Comparison of ENCODE assay signal across 8 cellular contexts in the genomic region with DNA sequence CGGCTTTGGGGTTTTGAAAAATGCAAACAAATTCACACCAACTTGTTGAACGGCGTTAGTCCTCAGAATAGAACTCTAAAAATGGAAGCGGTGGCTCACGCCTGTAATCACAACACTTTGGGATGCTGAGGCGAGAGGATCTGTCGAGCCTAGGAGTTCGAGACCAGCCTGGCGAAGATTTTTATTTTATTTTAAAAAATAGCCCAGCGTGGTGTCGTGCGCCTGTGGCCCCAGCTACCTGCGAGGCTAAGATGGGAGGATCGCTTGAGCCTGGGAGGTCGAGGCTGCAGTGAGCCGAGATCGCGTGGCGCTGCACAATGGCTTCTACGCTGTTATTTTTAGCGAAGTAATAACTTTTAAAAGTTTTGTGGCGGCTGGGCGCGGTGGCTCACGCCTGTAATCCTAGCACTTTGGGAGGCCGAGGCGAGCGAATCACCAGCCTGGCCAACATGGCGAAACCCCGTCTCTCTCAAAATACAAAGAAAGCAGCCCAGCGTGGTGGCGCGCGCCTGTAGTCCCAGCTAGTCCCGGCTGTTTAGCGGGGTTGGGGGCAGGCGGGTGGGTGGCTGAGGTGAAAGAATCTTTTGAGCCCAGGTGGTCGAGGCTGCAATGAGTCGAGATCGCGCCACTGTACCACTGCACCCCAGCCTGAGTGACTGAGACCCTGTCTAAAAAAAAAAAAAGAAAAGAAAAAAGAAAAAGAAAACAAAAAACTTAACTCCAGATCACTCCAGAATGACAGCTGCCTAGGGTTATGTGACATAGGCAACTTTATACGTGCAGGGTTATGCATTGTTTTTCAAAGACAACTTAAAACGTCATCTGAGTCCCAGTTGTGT. TPM values are rescaled to one million over a fixed set of nuclear protein-coding genes. Genes with fewer than 3 reads are reported as not detected.
DNase-seq lines count a peak whose midpoint lies in the region; ATAC-seq and TF ChIP-seq lines count a peak whose summit lies in the region.

No MANE protein-coding gene starts in this region.

- H3K36me3 ChIP-seq in HCT116 (ENCODE audit: control insufficient read depth in 1 of 2, insufficient read depth in 2 of 2, low read length in 2 of 2) (no peaks in the 10 kb centered on the region), OCI-LY3 (replicated peaks; ENCODE audit: low read depth, low read length) (peaks cover 11% of the 10 kb centered on the region), iPS-15b (ENCODE audit: control insufficient read depth, insufficient read depth, low read length) (peaks cover 16% of the 10 kb centered on the region), smooth muscle cell (ENCODE audit: low read depth) (peaks cover 4% of the 10 kb centered on the region)

- H3K79me2 ChIP-seq in HCT116 (ENCODE audit: insufficient read depth, low read length) (no peaks in the 10 kb centered on the region), OCI-LY3 (ENCODE audit: low read length) (peaks cover 14% of the 10 kb centered on the region), smooth muscle cell (ENCODE audit: low read depth) (no peaks in the 10 kb centered on the region)

- H3K4me1 ChIP-seq in HCT116 (ENCODE audit: control insufficient read depth in 1 of 2, insufficient read depth in 2 of 2, low read length in 2 of 2) (peaks cover 5 to 20% of the 10 kb centered on the region in 2 experiments; a peak in 3 of 4 replicates), OCI-LY3 (ENCODE audit: low read length) (peaks cover 21% of the 10 kb centered on the region), iPS-15b (ENCODE audit: control insufficient read depth, insufficient read depth, low read length) (peaks cover 22% of the 10 kb centered on the region), smooth muscle cell (ENCODE audit: low read depth) (peaks cover 25% of the 10 kb centered on the region)

- peak overlapping the region; percentile 76; the same call in 1 of the 2 replicates for H3K9ac ChIP-seq in HCT116 (ENCODE audit: low read length)
- H3K9ac ChIP-seq in OCI-LY3 (ENCODE audit: low read length), result peak overlapping the region; percentile 89
- peak overlapping the region; percentile 96 for H3K9ac ChIP-seq in iPS-15b (ENCODE audit: low read depth, low read length)
- peak overlapping the region; percentile 79 for H3K9ac ChIP-seq in smooth muscle cell (ENCODE audit: low read depth)

- H4K20me1 ChIP-seq in HCT116 (ENCODE audit: insufficient read depth), result no peaks in the 10 kb centered on the region
- no peaks in the 10 kb centered on the region for H4K20me1 ChIP-seq in OCI-LY3 (ENCODE audit: insufficient read depth, low read length)
- no peaks in the 10 kb centered on the region for H4K20me1 ChIP-seq in smooth muscle cell (ENCODE audit: low read depth)

- no TSS peak for BruUV-seq in HCT116 (replicated peaks; lab: Mats Ljungman, UMichigan)

- no peaks in the 10 kb centered on the region for H3K27me3 ChIP-seq in HCT116 (ENCODE audit: insufficient read depth, low read length)
- no peaks in the 10 kb centered on the region for H3K27me3 ChIP-seq in OCI-LY3 (ENCODE audit: low read depth, low read length)
- H3K27me3 ChIP-seq in iPS-15b (ENCODE audit: control insufficient read depth, insufficient read depth, low read length), result no peaks in the 10 kb centered on the region
- H3K27me3 ChIP-seq in smooth muscle cell (ENCODE audit: low read depth), result no peaks in the 10 kb centered on the region

- H2AFZ ChIP-seq in HCT116 (ENCODE audit: low read depth, low read length, poor library complexity, severe bottlenecking), result peak overlapping the region; percentile 26
- peak overlapping the region; percentile 73 for H2AFZ ChIP-seq in OCI-LY3 (ENCODE audit: low read depth, low read length)
- peak overlapping the region; percentile 95 for H2AFZ ChIP-seq in smooth muscle cell (ENCODE audit: low read depth)

- TF ChIP-seq RAD21 in HCT116 (IDR thresholded peaks at IDR 0.05; ENCODE audit: low read depth), result no peak

- POLR2A ChIA-PET in HCT116 (lab: Charles Lee), result no interaction called here

- H3K4me2 ChIP-seq in HCT116 (ENCODE audit: low read length) (peak overlapping the region; percentile 76), OCI-LY3 (ENCODE audit: low read length) (peak overlapping the region; percentile 78), smooth muscle cell (peak overlapping the region; percentile 89)

- 2 to 8% (median 4%) methylated on average over 43 of the region's 43 CpGs for WGBS in adipose tissue, 3 donors
- WGBS in smooth muscle cell (ENCODE audit: low lambda C conversion rate), result 2% methylated on average over 42 of the region's 43 CpGs

- TF ChIP-seq CTCF in HCT116 (IDR thresholded peaks at IDR 0.05 in 2 of 3, conservative IDR thresholded peaks at IDR 0.05 in 1 of 3; ENCODE audit: borderline replicate concordance in 1 of 3, insufficient read depth in 1 of 3, low read depth in 2 of 3, low read length in 2 of 3) (no peak), OCI-LY3 (IDR thresholded peaks at IDR 0.05; ENCODE audit: low read depth, low read length) (no peak), smooth muscle cell (IDR thresholded peaks at IDR 0.05; ENCODE audit: borderline replicate concordance, insufficient read depth, poor library complexity, severe bottlenecking) (no peak)

- ATAC-seq in HCT116, result no peak

- intact Hi-C loops in HCT116 (cut with micrococcal nuclease), result no loop called here

- no peak for TF ChIP-seq POLR2A in HCT116 (IDR thresholded peaks at IDR 0.05; ENCODE audit: borderline replicate concordance, extremely low read depth, insufficient read depth, insufficient read length)

- RAD21 ChIA-PET in HCT116 (lab: Charles Lee; ENCODE audit: low non-redundant PET in 1 of 2, low total read pairs in 2 of 2, uncharacterized antibody in 2 of 2, unreplicated experiment in 2 of 2), result no interaction called here

- H3K9me3 ChIP-seq in HCT116 (ENCODE audit: control insufficient read depth in 1 of 2, insufficient read depth in 1 of 2, low read depth in 1 of 2, low read length in 2 of 2), result no peaks in the 10 kb centered on the region
- no peaks in the 10 kb centered on the region for H3K9me3 ChIP-seq in OCI-LY3 (ENCODE audit: insufficient read depth, low read length)
- no peaks in the 10 kb centered on the region for H3K9me3 ChIP-seq in iPS-15b (ENCODE audit: control insufficient read depth, insufficient read depth, low read length)
- no peaks in the 10 kb centered on the region for H3K9me3 ChIP-seq in smooth muscle cell (replicated peaks; ENCODE audit: low read depth)

- CTCF ChIA-PET in HCT116 (lab: Charles Lee), result no interaction called here

- DNase-seq in EH (ENCODE audit: low read depth), result peak; percentile 61
- no peak for DNase-seq in HCT116 (ENCODE audit: low read depth, low spot score)
- DNase-seq in smooth muscle cell (lab: John Stamatoyannopoulos, UW; ENCODE audit: unreplicated experiment), result peak; percentile 42
- no peak for DNase-seq in kidney glomerular epithelial cell (lab: John Stamatoyannopoulos, UW)
- DNase-seq in NCI-H510A (lab: John Stamatoyannopoulos, UW), result no peak

- H3K27ac ChIP-seq in HCT116 (ENCODE audit: low read depth, low read length) (peak overlapping the region; percentile 70; the same call in 1 of the 2 replicates), OCI-LY3 (ENCODE audit: low read length) (peak overlapping the region; percentile 60), adipose tissue (ENCODE audit: low read depth, low read length) (peak overlapping the region; percentile 42), smooth muscle cell (ENCODE audit: low read depth) (peak overlapping the region; percentile 73)

- no peaks in the 10 kb centered on the region for H3K9me2 ChIP-seq in HCT116 (ENCODE audit: insufficient read depth)

- peaks cover 10% of the 10 kb centered on the region for H3F3A ChIP-seq in smooth muscle cell (ENCODE audit: low read depth)

- H3K4me3 ChIP-seq in HCT116 (replicated peaks in 1 of 2; ENCODE audit: low read depth in 1 of 2, low read length in 2 of 2) (peak overlapping the region; percentile 57 to 67), OCI-LY3 (ENCODE audit: low read length) (peak overlapping the region; percentile 89), iPS-15b (ENCODE audit: low read depth, low read length) (peak overlapping the region; percentile 88), smooth muscle cell (peak overlapping the region; percentile 84)

TF ChIP-seq in HCT116, 20 proteins besides CTCF, POLR2A, EP300 and RAD21 (continues in another document):
- no peak for TF ChIP-seq TCF7L2 (IDR thresholded peaks at IDR 0.05; ENCODE audit: borderline replicate concordance, extremely low read depth, insufficient read depth, insufficient read length)
- no peak for TF ChIP-seq ZNF274 (IDR thresholded peaks at IDR 0.05; ENCODE audit: low read depth, low read length)
- TF ChIP-seq, protein P1, sequence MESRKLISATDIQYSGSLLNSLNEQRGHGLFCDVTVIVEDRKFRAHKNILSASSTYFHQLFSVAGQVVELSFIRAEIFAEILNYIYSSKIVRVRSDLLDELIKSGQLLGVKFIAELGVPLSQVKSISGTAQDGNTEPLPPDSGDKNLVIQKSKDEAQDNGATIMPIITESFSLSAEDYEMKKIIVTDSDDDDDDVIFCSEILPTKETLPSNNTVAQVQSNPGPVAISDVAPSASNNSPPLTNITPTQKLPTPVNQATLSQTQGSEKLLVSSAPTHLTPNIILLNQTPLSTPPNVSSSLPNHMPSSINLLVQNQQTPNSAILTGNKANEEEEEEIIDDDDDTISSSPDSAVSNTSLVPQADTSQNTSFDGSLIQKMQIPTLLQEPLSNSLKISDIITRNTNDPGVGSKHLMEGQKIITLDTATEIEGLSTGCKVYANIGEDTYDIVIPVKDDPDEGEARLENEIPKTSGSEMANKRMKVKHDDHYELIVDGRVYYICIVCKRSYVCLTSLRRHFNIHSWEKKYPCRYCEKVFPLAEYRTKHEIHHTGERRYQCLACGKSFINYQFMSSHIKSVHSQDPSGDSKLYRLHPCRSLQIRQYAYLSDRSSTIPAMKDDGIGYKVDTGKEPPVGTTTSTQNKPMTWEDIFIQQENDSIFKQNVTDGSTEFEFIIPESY (IDR thresholded peaks at IDR 0.05; ENCODE audit: extremely low read depth, insufficient replicate concordance, low read length), result no peak
- TF ChIP-seq EZH2 (IDR thresholded peaks at IDR 0.05), result no peak
- TF ChIP-seq ZFX (IDR thresholded peaks at IDR 0.05), result no peak
- no peak for TF ChIP-seq YY1 (IDR thresholded peaks at IDR 0.05; ENCODE audit: extremely low read depth, insufficient replicate concordance, low read depth, low read length)

RNA-seq across cellular contexts. Expression of gene PLIN2, which starts 0.8 kb away (rescaled TPM):
- 18.4 TPM for total RNA-seq in HCT116 (2021; ENCODE audit: unreplicated experiment)
- 28.6 and 30.7 TPM in 2 replicates for polyA plus RNA-seq in HCT116 (2012)
- polyA plus RNA-seq in adipose tissue, result 100 to 1,000 TPM; 170 to 578 (median 224) TPM
- 34.2 and 34.5 TPM in 2 replicates for total RNA-seq in smooth muscle cell
- polyA plus RNA-seq in smooth muscle cell, result 59.4 and 63.9 TPM in 2 replicates

RNA-seq across cellular contexts. Expression of gene HAUS6, which starts 25.4 kb away (rescaled TPM):
- total RNA-seq in HCT116 (2021; ENCODE audit: unreplicated experiment) (28.8 TPM), smooth muscle cell (12.5 and 13.1 TPM in 2 replicates)
- 4.5 and 7.1 TPM in 2 replicates for polyA plus RNA-seq in HCT116 (2012)
- polyA plus RNA-seq in adipose tissue (1 to 10 TPM; 1.9 to 4.8 (median 4.4) TPM), smooth muscle cell (3.8 and 4.3 TPM in 2 replicates)

Comparison
In these comparisons a context has a peak if more than half of its experiments do, and no peak if none do; other contexts are left out.
1. DNase-seq: peak in EH (single experiment) and smooth muscle cell (single experiment); none in HCT116 (single experiment), kidney glomerular epithelial cell (single experiment) and NCI-H510A (single experiment).
2. H2AFZ ChIP-seq: peak in every context shown above with its lines; median percentile 95 in smooth muscle cell; 73 in OCI-LY3; 26 in HCT116.
3. Peak in every context shown above with its lines, with median percentiles within 50 percentile points of each other: H3K27ac ChIP-seq, H3K4me2 ChIP-seq, H3K4me3 ChIP-seq and H3K9ac ChIP-seq.